9 cellular contexts compared by ENCODE assay signal in the genomic region with DNA sequence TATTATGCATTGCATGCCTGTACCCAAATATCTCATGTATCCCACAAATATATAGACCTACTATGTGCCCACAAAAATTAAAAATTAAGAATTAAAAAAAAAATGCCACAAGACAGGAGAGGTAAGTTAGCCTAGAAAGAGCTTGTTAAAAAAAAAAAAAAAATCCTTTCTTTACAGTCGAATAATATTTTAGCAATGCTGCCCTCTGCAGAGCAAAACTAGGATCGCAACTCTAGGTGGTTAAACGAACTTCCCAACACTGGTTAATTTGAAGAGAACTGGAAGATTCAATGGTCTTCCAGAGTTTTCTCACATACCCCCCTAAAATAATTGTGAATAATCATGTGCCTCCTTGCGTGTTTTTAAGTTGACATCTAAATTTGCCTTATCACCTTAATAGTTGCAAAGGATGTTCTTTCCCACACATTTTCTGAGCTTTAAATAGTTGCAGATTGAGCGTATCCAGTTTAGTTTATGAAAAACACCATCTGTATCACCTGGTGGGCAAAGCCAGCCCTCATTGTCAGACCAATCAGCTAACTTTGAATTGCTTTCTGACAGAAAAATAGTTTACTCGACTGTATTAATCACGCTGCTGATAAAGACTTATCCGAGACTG. TPM values are rescaled to one million over a fixed set of nuclear protein-coding genes. Genes with fewer than 3 reads are reported as not detected.
DNase-seq lines count a peak whose midpoint lies in the region; ATAC-seq and TF ChIP-seq lines count a peak whose summit lies in the region.
"Had no signal": no experiment of that assay in that cellular context is flagged by ENCODE, and none has a peak within 500 bp of the region (broad histone marks: within the 10 kb centered on the region; RNA-seq: fewer than 3 reads in every experiment).

No MANE protein-coding gene starts in this region.

- no peak overlapping the region for H2AFZ ChIP-seq in Karpas-422 (ENCODE audit: low read length)

- H3K9me3 ChIP-seq in Karpas-422 (ENCODE audit: low read length) = no peaks in the 10 kb centered on the region
- no peaks in the 10 kb centered on the region for H3K9me3 ChIP-seq in SK-N-MC (ENCODE audit: low read depth, low read length)
- H3K9me3 ChIP-seq in heart right ventricle = no peaks in the 10 kb centered on the region

- H3K79me2 ChIP-seq in Karpas-422 (ENCODE audit: low read length) = no peaks in the 10 kb centered on the region

- H3K27me3 ChIP-seq in Karpas-422 (ENCODE audit: low read length) = no peaks in the 10 kb centered on the region
- no peaks in the 10 kb centered on the region for H3K27me3 ChIP-seq in heart right ventricle

- H3K27ac ChIP-seq in Karpas-422 (ENCODE audit: low read length) (peak overlapping the region; percentile 91), SK-N-MC (no peak overlapping the region), heart right ventricle (peak overlapping the region in 3 of 10 donors; percentile 35 to 88 (median 37))

- H3K27me3 Mint-ChIP-seq in activated naive CD4-positive, alpha-beta T cell treated with anti-CD3 and anti-CD28 coated beads, Interleukin-2, amount 50 U/mL, for 24 hours = no peaks in the 10 kb centered on the region

- no peaks in the 10 kb centered on the region for H3K36me3 ChIP-seq in Karpas-422 (ENCODE audit: insufficient read depth, low read length)
- H3K36me3 ChIP-seq in SK-N-MC (ENCODE audit: insufficient read depth, low read length) = no peaks in the 10 kb centered on the region
- no peaks in the 10 kb centered on the region for H3K36me3 ChIP-seq in heart right ventricle

- 42 to 44% methylated on average over 8 of the region's 8 CpGs for WGBS in heart right ventricle, 2 donors

- TF ChIP-seq CTCF in heart right ventricle (IDR thresholded peaks at IDR 0.05) = peak; percentile 58 to 87 (median 75)

- H3K9me2 ChIP-seq in Karpas-422 (replicated peaks; ENCODE audit: insufficient read depth, low read length) = no peaks in the 10 kb centered on the region

- H3K4me3 ChIP-seq in Karpas-422 (ENCODE audit: low read length) = no peak overlapping the region
- no peak overlapping the region for H3K4me3 ChIP-seq in SK-N-MC
- no peak overlapping the region for H3K4me3 ChIP-seq in heart right ventricle

- ATAC-seq in heart right ventricle (peak in 6 of 8 donors; percentile 45 to 70 (median 49)), sciatic nerve (peak; percentile 62), GM19452 (IDR thresholded peaks at IDR 0.05; ENCODE audit: unreplicated experiment) (no peak), GM19035 (IDR thresholded peaks at IDR 0.05; ENCODE audit: unreplicated experiment) (no peak)

- H3K36me3 Mint-ChIP-seq in activated naive CD4-positive, alpha-beta T cell treated with anti-CD3 and anti-CD28 coated beads, Interleukin-2, amount 50 U/mL, for 24 hours = no peaks in the 10 kb centered on the region

- peak overlapping the region; percentile 69 for H3K4me2 ChIP-seq in Karpas-422 (ENCODE audit: low read depth, low read length, poor library complexity, severe bottlenecking)

- H3K9ac ChIP-seq in Karpas-422 (ENCODE audit: low read length) (no peak overlapping the region), SK-N-MC (ENCODE audit: insufficient read length) (no peak overlapping the region)

- H4K20me1 ChIP-seq in Karpas-422 (ENCODE audit: insufficient read depth, low read depth, low read length) = no peaks in the 10 kb centered on the region

- H3K4me1 Mint-ChIP-seq in activated naive CD4-positive, alpha-beta T cell treated with anti-CD3 and anti-CD28 coated beads, Interleukin-2, amount 50 U/mL, for 24 hours = peaks cover 7% of the 10 kb centered on the region

- H3K4me1 ChIP-seq in Karpas-422 (ENCODE audit: low read length) (peaks cover 57% of the 10 kb centered on the region), heart right ventricle (peaks cover 0 to 51% (median 27%) of the 10 kb centered on the region in 9 donors)

- DNase-seq in D341Med (ENCODE audit: low spot score) = peak; percentile 48
- DNase-seq in Karpas-422 = peak; percentile 93
- peak; percentile 30 for DNase-seq in SK-N-MC (ENCODE audit: low read depth, low spot score)
- peak in 1 of 2 donors; percentile 87 for DNase-seq in heart right ventricle
- DNase-seq in sciatic nerve (ENCODE audit: low spot score) = peak; percentile 90

- intact Hi-C loops in heart right ventricle (cut with DNase I) (loop anchor here in 8 of 10 donors (1.0 to 10.0 kb wide), 11 partner anchors 48 to 545 kb away; a partner anchor contains a TSS), sciatic nerve (cut with DNase I) (no loop called here)

- H3K9me3 Mint-ChIP-seq in activated naive CD4-positive, alpha-beta T cell treated with anti-CD3 and anti-CD28 coated beads, Interleukin-2, amount 50 U/mL, for 24 hours = no peaks in the 10 kb centered on the region
- H3K9me3 Mint-ChIP-seq: T-helper 1 cell treated with Interleukin-12 subunit alpha and Interleukin-12 subunit beta and Interleukin-4 antibody, amounts not matched to agents 30 μg/mL and 1 μg/mL, for 36 hours had no signal

- peak overlapping the region; percentile 72 for H3K27ac Mint-ChIP-seq in activated naive CD4-positive, alpha-beta T cell treated with anti-CD3 and anti-CD28 coated beads, Interleukin-2, amount 50 U/mL, for 24 hours
- H3K27ac Mint-ChIP-seq: T-helper 1 cell treated with Interleukin-12 subunit alpha and Interleukin-12 subunit beta and Interleukin-4 antibody, amounts not matched to agents 30 μg/mL and 1 μg/mL, for 36 hours had no signal

- H3K4me3 Mint-ChIP-seq in activated naive CD4-positive, alpha-beta T cell treated with anti-CD3 and anti-CD28 coated beads, Interleukin-2, amount 50 U/mL, for 24 hours = no peak overlapping the region
- H3K4me3 Mint-ChIP-seq: T-helper 1 cell treated with Interleukin-12 subunit alpha and Interleukin-12 subunit beta and Interleukin-4 antibody, amounts not matched to agents 30 μg/mL and 1 μg/mL, for 36 hours had no signal

RNA-seq across cellular contexts. Expression of a gene that starts 47.4 kb away (rescaled TPM):
- 20.2 and 25.6 TPM in 2 replicates for total RNA-seq in Karpas-422 (2014; rRNA removed; shearing (Covaris generic); ENCODE audit: low replicate concordance)
- total RNA-seq in heart right ventricle (10 to 100 TPM in 9 of 10 donors, 1 to 10 TPM in 1; 8.3 to 16.2 (median 12.2) TPM), sciatic nerve (19.7 TPM)
- polyA plus RNA-seq in heart right ventricle = 10 to 100 TPM in 1 of 2 donors, 1 to 10 TPM in 1; 4.9 to 22.9 TPM

Comparison
In these comparisons a context has a peak if more than half of its experiments do, and no peak if none do; other contexts are left out.
1. ATAC-seq: peak in heart right ventricle (6 of 8) and sciatic nerve (single experiment); none in GM19452 (single experiment) and GM19035 (single experiment).